In genomic region chr10:11148638-11149037, GRCh38 we compare ENCODE assay signal across 19 cellular contexts.
DNase-seq lines count a peak whose midpoint lies in the region; ATAC-seq and TF ChIP-seq lines count a peak whose summit lies in the region.
"Had no signal": no experiment of that assay in that cellular context is flagged by ENCODE, and none has a peak within 500 bp of the region (broad histone marks: within the 10 kb centered on the region; RNA-seq: fewer than 3 reads in every experiment).

No MANE protein-coding gene starts in this region.

- H3K9me3 ChIP-seq in spleen = no peaks in the 10 kb centered on the region
- H3K9me3 ChIP-seq: adrenal gland, suprapubic skin had no signal

- H3K27me3 Mint-ChIP-seq in activated CD8-positive, alpha-beta memory T cell treated with anti-CD3 and anti-CD28 coated beads, Interleukin-2, amount 10 ng/mL, durations not matched to agents 7 days and 5 days = no peaks in the 10 kb centered on the region
- no peaks in the 10 kb centered on the region for H3K27me3 Mint-ChIP-seq in activated CD8-positive, alpha-beta T cell treated with anti-CD3 and anti-CD28 coated beads for 36 hours

- WGBS in spleen, 5 donors = 76 to 80% (median 79%) methylated on average over 2 of the region's 2 CpGs

- CTCF ChIA-PET in activated CD8-positive, alpha-beta memory T cell treated with anti-CD3 and anti-CD28 coated beads, Interleukin-2, amount 10 ng/mL, durations not matched to agents 7 days and 5 days (lab: Charles Lee) = interaction anchor here (1.3 to 8.1 kb wide), 4 partner anchors 11 to 35 kb away, joined by 3 to 189 read pairs (median 52); no protein-coding TSS in a partner anchor
- CTCF ChIA-PET in activated CD8-positive, alpha-beta T cell treated with anti-CD3 and anti-CD28 coated beads for 36 hours (lab: Charles Lee) = interaction anchor here (1.4 to 10.3 kb wide), 2 partner anchors 16 to 35 kb away, joined by 7 to 100 read pairs; no protein-coding TSS in a partner anchor
- CTCF ChIA-PET in HEK293T (lab: Yijun Ruan, JAX) = no interaction called here

- TF ChIP-seq POLR2A in spleen (IDR thresholded peaks at IDR 0.05) = no peak

- H3K4me1 ChIP-seq in spleen = peaks cover 30 to 91% (median 72%) of the 10 kb centered on the region in 6 donors
- H3K4me1 ChIP-seq: adrenal gland had no signal

- POLR2A ChIA-PET in activated CD8-positive, alpha-beta T cell treated with anti-CD3 and anti-CD28 coated beads for 36 hours (lab: Charles Lee) = interaction anchor here (1.7 to 13.3 kb wide), 8 partner anchors 12 to 88 kb away, joined by 4 to 261 read pairs (median 6); no protein-coding TSS in a partner anchor
- POLR2A ChIA-PET in HEK293T (lab: Yijun Ruan, JAX) = no interaction called here

- peak overlapping the region; percentile 49 to 85 (median 74) for H3K27ac ChIP-seq in spleen
- H3K27ac ChIP-seq: adrenal gland, KMS-11, neural progenitor cell had no signal

- H3K36me3 Mint-ChIP-seq in activated CD8-positive, alpha-beta memory T cell treated with anti-CD3 and anti-CD28 coated beads, Interleukin-2, amount 10 ng/mL, durations not matched to agents 7 days and 5 days = no peaks in the 10 kb centered on the region
- H3K36me3 Mint-ChIP-seq in activated CD8-positive, alpha-beta T cell treated with anti-CD3 and anti-CD28 coated beads for 36 hours (ENCODE audit: low read depth) = no peaks in the 10 kb centered on the region
- H3K36me3 Mint-ChIP-seq: neural progenitor cell had no signal

- H3K4me3 Mint-ChIP-seq in activated CD8-positive, alpha-beta memory T cell treated with anti-CD3 and anti-CD28 coated beads, Interleukin-2, amount 10 ng/mL, durations not matched to agents 7 days and 5 days = peak overlapping the region; percentile 75
- H3K4me3 Mint-ChIP-seq in activated CD8-positive, alpha-beta T cell treated with anti-CD3 and anti-CD28 coated beads for 36 hours = peak overlapping the region; percentile 74
- H3K4me3 Mint-ChIP-seq: neural progenitor cell had no signal

- ATAC-seq in activated CD8-positive, alpha-beta memory T cell treated with anti-CD3 and anti-CD28 coated beads, Interleukin-2, amount 10 ng/mL, durations not matched to agents 7 days and 5 days = no peak
- ATAC-seq in activated CD8-positive, alpha-beta T cell treated with anti-CD3 and anti-CD28 coated beads for 36 hours = no peak
- ATAC-seq in left cardiac atrium = peak; percentile 43 to 64
- ATAC-seq in HG02840 (IDR thresholded peaks at IDR 0.05; ENCODE audit: low FRiP score, unreplicated experiment) = no peak
- ATAC-seq: esophagus mucosa, left lobe of liver, Panc1 had no signal

- no peaks in the 10 kb centered on the region for H3K27me3 ChIP-seq in spleen (replicated peaks in 1 of 7)
- H3K27me3 ChIP-seq: adrenal gland, neural progenitor cell, suprapubic skin had no signal

- no peak overlapping the region for H3K4me3 ChIP-seq in spleen
- H3K4me3 ChIP-seq: adrenal gland, neural progenitor cell, suprapubic skin had no signal

- peaks cover 85% of the 10 kb centered on the region for H3K4me1 Mint-ChIP-seq in activated CD8-positive, alpha-beta memory T cell treated with anti-CD3 and anti-CD28 coated beads, Interleukin-2, amount 10 ng/mL, durations not matched to agents 7 days and 5 days
- H3K4me1 Mint-ChIP-seq in activated CD8-positive, alpha-beta T cell treated with anti-CD3 and anti-CD28 coated beads for 36 hours (ENCODE audit: low read depth) = peaks cover 92% of the 10 kb centered on the region

- DNase-seq in activated CD8-positive, alpha-beta memory T cell treated with anti-CD3 and anti-CD28 coated beads, Interleukin-2, amount 10 ng/mL, durations not matched to agents 7 days and 5 days = no peak
- no peak for DNase-seq in activated CD8-positive, alpha-beta memory T cell treated with anti-CD3 and anti-CD28 coated beads for 24 hours
- DNase-seq in activated CD8-positive, alpha-beta T cell treated with anti-CD3 and anti-CD28 coated beads for 36 hours = no peak
- DNase-seq in left cardiac atrium (no peak), spleen (no peak), HEK293T (ENCODE audit: extremely low spot score) (no peak)
- no peak for DNase-seq in stimulated activated naive CD4-positive, alpha-beta T cell treated with Interleukin-2 at 50 U/mL for 16 hours (lab: John Stamatoyannopoulos, UW)
- DNase-seq: ACHN, hypothalamus, NCI-H1417 treated with DMSO at 0.1 percent for 48 hours, NCI-H526 treated with DMSO at 0.1 percent for 48 hours had no signal

- H3K9me3 Mint-ChIP-seq in activated CD8-positive, alpha-beta memory T cell treated with anti-CD3 and anti-CD28 coated beads, Interleukin-2, amount 10 ng/mL, durations not matched to agents 7 days and 5 days (ENCODE audit: low read depth) = no peaks in the 10 kb centered on the region
- H3K9me3 Mint-ChIP-seq in activated CD8-positive, alpha-beta T cell treated with anti-CD3 and anti-CD28 coated beads for 36 hours = no peaks in the 10 kb centered on the region
- H3K9me3 Mint-ChIP-seq: neural progenitor cell had no signal

- no peaks in the 10 kb centered on the region for H3K36me3 ChIP-seq in spleen
- H3K36me3 ChIP-seq: adrenal gland, neural progenitor cell, suprapubic skin had no signal

- peak overlapping the region; percentile 97 for H3K27ac Mint-ChIP-seq in activated CD8-positive, alpha-beta memory T cell treated with anti-CD3 and anti-CD28 coated beads, Interleukin-2, amount 10 ng/mL, durations not matched to agents 7 days and 5 days
- H3K27ac Mint-ChIP-seq in activated CD8-positive, alpha-beta T cell treated with anti-CD3 and anti-CD28 coated beads for 36 hours = peak overlapping the region; percentile 93
- H3K27ac Mint-ChIP-seq: neural progenitor cell had no signal

- intact Hi-C loops in activated CD8-positive, alpha-beta T cell treated with anti-CD3 and anti-CD28 coated beads for 36 hours (cut with micrococcal nuclease) = loop anchor here (5.0 kb wide), 1 partner anchor 34 kb away; no protein-coding TSS in a partner anchor
- intact Hi-C loops in left cardiac atrium (cut with DNase I) = no loop called here
- intact Hi-C loops in spleen (cut with DNase I; ENCODE audit: low total_unique reads) = no loop called here

- TF ChIP-seq CTCF in activated CD8-positive, alpha-beta T cell treated with anti-CD3 and anti-CD28 coated beads for 36 hours (IDR thresholded peaks at IDR 0.05) = no peak
- no peak for TF ChIP-seq CTCF in spleen (IDR thresholded peaks at IDR 0.05 in 8 of 11, conservative IDR thresholded peaks at IDR 0.05 in 3 of 11)

TF ChIP-seq in HEK293T, 16 proteins besides CTCF, POLR2A, EP300 and RAD21:
- no peak for TF ChIP-seq NFRKB (IDR thresholded peaks at IDR 0.05)
- no peak for TF ChIP-seq SP1 (IDR thresholded peaks at IDR 0.05)
- no peak for TF ChIP-seq HDGF (IDR thresholded peaks at IDR 0.05; ENCODE audit: borderline replicate concordance)
- TF ChIP-seq FOXM1 (IDR thresholded peaks at IDR 0.05; ENCODE audit: borderline replicate concordance) = no peak
- TF ChIP-seq PKNOX1 (IDR thresholded peaks at IDR 0.05) = no peak
- no peak for TF ChIP-seq LEF1 (IDR thresholded peaks at IDR 0.05; ENCODE audit: borderline replicate concordance)
- TF ChIP-seq ARNT (IDR thresholded peaks at IDR 0.05) = no peak
- no peak for TF ChIP-seq FOXK2 (IDR thresholded peaks at IDR 0.05)
- TF ChIP-seq ZNF384 (IDR thresholded peaks at IDR 0.05) = no peak
- no peak for TF ChIP-seq TARDBP (IDR thresholded peaks at IDR 0.05)
- no peak for TF ChIP-seq L3MBTL2 (conservative IDR thresholded peaks at IDR 0.05)
- no peak for TF ChIP-seq SUZ12 (IDR thresholded peaks at IDR 0.05)
- TF ChIP-seq CTBP1 (IDR thresholded peaks at IDR 0.05; ENCODE audit: borderline replicate concordance) = no peak
- TF ChIP-seq BHLHE40 (IDR thresholded peaks at IDR 0.05; ENCODE audit: borderline replicate concordance) = no peak
- TF ChIP-seq ELF4 (IDR thresholded peaks at IDR 0.05) = no peak
- TF ChIP-seq FOXA1 (IDR thresholded peaks at IDR 0.05) = no peak

Comparison
In these comparisons a context has a peak if more than half of its experiments do, and no peak if none do; other contexts are left out.
1. ATAC-seq: peak in left cardiac atrium (2 of 2); none in activated CD8-positive, alpha-beta memory T cell treated with anti-CD3 and anti-CD28 coated beads, Interleukin-2, amount 10 ng/mL, durations not matched to agents 7 days and 5 days (single experiment), activated CD8-positive, alpha-beta T cell treated with anti-CD3 and anti-CD28 coated beads for 36 hours (single experiment) and HG02840 (single experiment).